Comparison of ENCODE assay signal across 1 cellular context in genomic region chr3:107432646-107433045, GRCh38.
TF ChIP-seq lines count a peak whose summit lies in the region.

No MANE protein-coding gene starts in this region.

TF ChIP-seq in HepG2, 621 proteins besides CTCF, POLR2A, EP300 and RAD21 (continued from another document):
- TF ChIP-seq RXRB (CRISPR knock-in tag; IDR thresholded peaks at IDR 0.05; ENCODE audit: borderline replicate concordance) (no peak), ZNF280D (CRISPR knock-in tag; IDR thresholded peaks at IDR 0.05) (no peak), HOXA5 (CRISPR knock-in tag; IDR thresholded peaks at IDR 0.05) (no peak), KLF11 (CRISPR knock-in tag; IDR thresholded peaks at IDR 0.05) (no peak), SNRNP70 (IDR thresholded peaks at IDR 0.05; ENCODE audit: low read depth, low read length) (no peak)
TF ChIP-seq in HepG2: peak in this region for 0.
